Comparison of ENCODE assay signal across 20 cellular contexts in genomic region chr2:17122887-17123501, GRCh38.
"Had no signal": no experiment of that assay in that cellular context is flagged by ENCODE, and none has a peak within 500 bp of the region (broad histone marks: within the 10 kb centered on the region; RNA-seq: fewer than 3 reads in every experiment).

No MANE protein-coding gene starts in this region.

- H3K27ac Mint-ChIP-seq: activated T-cell treated with anti-CD3 and anti-CD28 coated beads, Interleukin-2, amount 50 U/mL, for 72 hours; endodermal cell; nephron had no signal

- DNase-seq: activated CD4-positive, alpha-beta T cell treated with anti-CD3 and anti-CD28 coated beads for 1 hour; activated CD8-positive, alpha-beta memory T cell treated with anti-CD3 and anti-CD28 coated beads for 24 hours; activated effector memory CD4-positive, alpha-beta T cell treated with anti-CD3 and anti-CD28 coated beads, Interleukin-2, amount 50 U/mL, for 16 hours; activated naive CD4-positive, alpha-beta T cell treated with anti-CD3 and anti-CD28 coated beads, Interleukin-2, amount 50 U/mL, for 16 hours; activated T-cell treated with anti-CD3 and anti-CD28 coated beads, Interleukin-2, amount 50 U/mL, for 72 hours; colonic mucosa; endodermal cell; mesenchymal stem cell; posterior cingulate gyrus; stimulated activated CD4-positive, alpha-beta T cell treated with anti-CD3 and anti-CD28 coated beads, Interleukin-12 subunit alpha, Interleukin-12 subunit beta, amount 100 ng/mL, for 4 hours; stimulated activated CD4-positive, alpha-beta T cell treated with anti-CD3 and anti-CD28 coated beads, Interleukin-1b, Interleukin-23, amount 100 ng/mL, for 48 hours; stimulated activated naive CD8-positive, alpha-beta T cell treated with anti-CD3 and anti-CD28 coated beads, Interleukin-15, Interleukin-2, amounts not matched to agents 100 U/mL and 50 U/mL, for 24 hours; substantia nigra; tibial artery had no signal

- H3K27me3 Mint-ChIP-seq: central memory CD8-positive, alpha-beta T cell had no signal

- H3K27me3 ChIP-seq: ascending aorta, colonic mucosa, gastroesophageal sphincter had no signal

- H3K4me1 Mint-ChIP-seq: central memory CD8-positive, alpha-beta T cell; nephron had no signal

- H3K9me3 Mint-ChIP-seq: endodermal cell, nephron had no signal

- H3K36me3 ChIP-seq: ascending aorta, colonic mucosa, gastroesophageal sphincter, tibial artery had no signal

- H3K27ac ChIP-seq: ascending aorta, colonic mucosa, gastroesophageal sphincter, tibial artery, VCaP had no signal

- H3K4me3 ChIP-seq: ascending aorta, colonic mucosa, gastroesophageal sphincter, tibial artery had no signal

- ATAC-seq: activated T-cell treated with anti-CD3 and anti-CD28 coated beads, Interleukin-2, amount 50 U/mL, for 72 hours; esophagus mucosa; gastroesophageal sphincter; stimulated activated naive CD8-positive, alpha-beta T cell treated with anti-CD3 and anti-CD28 coated beads, Interleukin-15, Interleukin-2, amounts not matched to agents 100 U/mL and 50 U/mL, for 24 hours had no signal

- H3K9me3 ChIP-seq: ascending aorta, colonic mucosa, gastroesophageal sphincter, tibial artery had no signal

- H3K4me1 ChIP-seq: ascending aorta, colonic mucosa, gastroesophageal sphincter, tibial artery had no signal

- H3K4me3 Mint-ChIP-seq: activated T-cell treated with anti-CD3 and anti-CD28 coated beads, Interleukin-2, amount 50 U/mL, for 72 hours; central memory CD8-positive, alpha-beta T cell; endodermal cell; nephron had no signal
